Comparison of ENCODE assay signal across 22 cellular contexts in genomic region chr4:6023766-6024165, GRCh38. TPM values are rescaled to one million over a fixed set of nuclear protein-coding genes. Genes with fewer than 3 reads are reported as not detected.
"Had no signal": no experiment of that assay in that cellular context is flagged by ENCODE, and none has a peak within 500 bp of the region (broad histone marks: within the 10 kb centered on the region; RNA-seq: fewer than 3 reads in every experiment).

No MANE protein-coding gene starts in this region.

- H3K27ac ChIP-seq: coronary artery, dorsolateral prefrontal cortex, gastrocnemius medialis, hepatocyte, testis, transverse colon had no signal

- DNase-seq: activated CD4-positive, alpha-beta T cell treated with anti-CD3 and anti-CD28 coated beads for 4 hours; activated CD4-positive, alpha-beta T cell treated with anti-CD3 and anti-CD28 coated beads, Interleukin-2, amount 50 U/mL, for 4 hours; activated CD8-positive, alpha-beta memory T cell treated with anti-CD3 and anti-CD28 coated beads for 24 hours; activated effector memory CD4-positive, alpha-beta T cell treated with Interleukin-2 at 50 U/mL for 16 hours; activated naive CD4-positive, alpha-beta T cell treated with Interleukin-2 at 50 U/mL for 16 hours; effector memory CD4-positive, alpha-beta T cell; erythroblast; gastrocnemius medialis; islet precursor cell; left cardiac atrium; left ventricle myocardium superior; mucosa of descending colon; naive B cell; stimulated activated CD4-positive, alpha-beta T cell treated with anti-CD3 and anti-CD28 coated beads, Interleukin-2, amount 100 ng/mL, for 48 hours; stimulated activated naive CD4-positive, alpha-beta T cell treated with Interleukin-2 at 50 U/mL for 16 hours; testis; transverse colon had no signal

- H3K36me3 ChIP-seq: gastrocnemius medialis, transverse colon had no signal

- H3K4me1 ChIP-seq: gastrocnemius medialis, transverse colon had no signal

- H3K27me3 ChIP-seq: dorsolateral prefrontal cortex, testis had no signal

- H3K9me3 ChIP-seq: gastrocnemius medialis, mucosa of descending colon, testis, transverse colon had no signal

- H3K4me3 ChIP-seq: coronary artery, dorsolateral prefrontal cortex, gastrocnemius medialis, hepatocyte, mucosa of descending colon, testis, transverse colon had no signal

- ATAC-seq: gastrocnemius medialis, left cardiac atrium, left ventricle myocardium superior, mucosa of descending colon had no signal

RNA-seq across cellular contexts. Expression of gene C4orf50, which starts 5.5 kb away (rescaled TPM):
- total RNA-seq: hepatocyte, mesenteric fat pad, skeletal muscle tissue had no signal
- polyA plus RNA-seq: hepatocyte had no signal
